2 cellular contexts compared by ENCODE assay signal in genomic region chr16:85077039-85077438, GRCh38.
A peak's percentile ranks its signal among the peaks of the same experiment; 100 is the strongest.
TF ChIP-seq lines count a peak whose summit lies in the region.

No MANE protein-coding gene starts in this region.

TF ChIP-seq in HCT116, 20 proteins besides CTCF, POLR2A, EP300 and RAD21:
- TF ChIP-seq CEBPB (IDR thresholded peaks at IDR 0.05; ENCODE audit: low read depth) = no peak
- TF ChIP-seq TCF7L2 (IDR thresholded peaks at IDR 0.05; ENCODE audit: borderline replicate concordance, extremely low read depth, insufficient read depth, insufficient read length) = no peak
- no peak for TF ChIP-seq ELF1 (IDR thresholded peaks at IDR 0.05; ENCODE audit: borderline replicate concordance, low read depth)
- no peak for TF ChIP-seq EZH2 (IDR thresholded peaks at IDR 0.05)
- TF ChIP-seq, protein P1, sequence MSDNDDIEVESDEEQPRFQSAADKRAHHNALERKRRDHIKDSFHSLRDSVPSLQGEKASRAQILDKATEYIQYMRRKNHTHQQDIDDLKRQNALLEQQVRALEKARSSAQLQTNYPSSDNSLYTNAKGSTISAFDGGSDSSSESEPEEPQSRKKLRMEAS (IDR thresholded peaks at IDR 0.05) = no peak
- TF ChIP-seq ZFX (IDR thresholded peaks at IDR 0.05) = no peak
- TF ChIP-seq ZBTB33 (IDR thresholded peaks at IDR 0.05; ENCODE audit: extremely low read depth, insufficient replicate concordance, low read length) = no peak
- TF ChIP-seq EZH2phosphoT487 (IDR thresholded peaks at IDR 0.05; ENCODE audit: borderline replicate concordance) = no peak
- no peak for TF ChIP-seq SIN3A (IDR thresholded peaks at IDR 0.05; ENCODE audit: low read depth)
- TF ChIP-seq ZNF274 (IDR thresholded peaks at IDR 0.05; ENCODE audit: low read depth, low read length) = no peak
- no peak for TF ChIP-seq CBX3 (IDR thresholded peaks at IDR 0.05; ENCODE audit: low read depth)
- no peak for TF ChIP-seq POLR2AphosphoS5 (IDR thresholded peaks at IDR 0.05; ENCODE audit: low read depth, low read length)
- no peak for TF ChIP-seq FOSL1 (IDR thresholded peaks at IDR 0.05; ENCODE audit: low read depth)
- no peak for TF ChIP-seq JUND (IDR thresholded peaks at IDR 0.05)
- no peak for TF ChIP-seq EGR1 (IDR thresholded peaks at IDR 0.05; ENCODE audit: low read depth)

TF ChIP-seq in K562, 482 proteins besides CTCF, POLR2A, EP300 and RAD21:
- TF ChIP-seq, protein P2, sequence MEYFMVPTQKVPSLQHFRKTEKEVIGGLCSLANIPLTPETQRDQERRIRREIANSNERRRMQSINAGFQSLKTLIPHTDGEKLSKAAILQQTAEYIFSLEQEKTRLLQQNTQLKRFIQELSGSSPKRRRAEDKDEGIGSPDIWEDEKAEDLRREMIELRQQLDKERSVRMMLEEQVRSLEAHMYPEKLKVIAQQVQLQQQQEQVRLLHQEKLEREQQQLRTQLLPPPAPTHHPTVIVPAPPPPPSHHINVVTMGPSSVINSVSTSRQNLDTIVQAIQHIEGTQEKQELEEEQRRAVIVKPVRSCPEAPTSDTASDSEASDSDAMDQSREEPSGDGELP (CRISPR knock-in tag; IDR thresholded peaks at IDR 0.05; ENCODE audit: borderline replicate concordance) = peak; percentile 14; the same call in 1 of the 2 replicates
- TF ChIP-seq SPI1 (IDR thresholded peaks at IDR 0.05; ENCODE audit: borderline replicate concordance, low read depth, low read length) (0 out of 2 replicates have a peak, but pooled peaks have one; percentile 12), HDAC6 (IDR thresholded peaks at IDR 0.05; ENCODE audit: low read depth, low read length) (no peak), ZNF740 (CRISPR knock-in tag; IDR thresholded peaks at IDR 0.05) (0 out of 2 replicates have a peak, but pooled peaks have one; percentile 58), ZNF740 (tag; IDR thresholded peaks at IDR 0.05) (no peak)
